12 cellular contexts compared by ENCODE assay signal in the genomic region with DNA sequence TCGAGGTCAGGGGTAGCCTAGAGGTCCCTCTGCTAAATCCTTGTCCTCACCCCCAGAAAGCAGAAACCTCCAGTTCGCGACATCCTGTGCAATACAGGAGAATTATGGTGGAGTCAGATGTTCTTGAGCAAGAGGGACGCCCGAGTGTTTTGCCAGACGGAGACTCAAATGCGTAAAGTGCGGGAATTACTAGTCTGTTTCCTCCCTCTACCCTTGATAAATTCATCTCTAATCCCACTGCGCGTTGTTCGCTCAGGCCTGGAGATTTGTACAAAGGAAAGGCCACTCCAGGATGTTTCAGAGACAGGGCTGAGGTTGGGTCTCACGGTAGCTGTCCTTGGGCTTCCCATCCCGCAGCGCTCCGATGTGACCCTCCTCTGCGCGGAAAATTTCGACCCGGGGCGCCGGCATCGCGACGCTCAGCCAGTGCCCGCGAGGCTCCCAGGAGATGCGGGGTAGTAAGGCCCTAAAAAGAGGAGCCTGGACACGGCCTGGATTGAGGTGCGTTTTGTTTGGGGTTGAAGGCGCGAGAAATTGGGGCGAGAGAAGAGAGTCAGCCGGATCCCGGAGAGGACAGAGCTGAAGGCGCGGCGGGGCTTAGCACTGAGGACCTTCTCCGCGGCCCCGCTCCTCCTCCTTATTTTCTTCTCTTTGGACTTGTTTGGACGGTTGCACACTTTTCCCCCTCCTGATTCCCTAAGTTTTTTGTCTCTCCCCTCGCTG. TPM values are rescaled to one million over a fixed set of nuclear protein-coding genes. Genes with fewer than 3 reads are reported as not detected.
DNase-seq lines count a peak whose midpoint lies in the region; ATAC-seq and TF ChIP-seq lines count a peak whose summit lies in the region.
"Had no signal": no experiment of that assay in that cellular context is flagged by ENCODE, and none has a peak within 500 bp of the region (broad histone marks: within the 10 kb centered on the region; RNA-seq: fewer than 3 reads in every experiment).

No MANE protein-coding gene starts in this region.

- H3K27me3 Mint-ChIP-seq in CD14-positive monocyte (ENCODE audit: low read depth in 3 of 3), result peaks cover 88 to 95% (median 95%) of the 10 kb centered on the region in 3 donors
- H3K27me3 Mint-ChIP-seq in naive B cell, result peaks cover 85 to 89% (median 88%) of the 10 kb centered on the region in 3 donors

- peak overlapping the region; percentile 60 to 95 for H3K4me3 Mint-ChIP-seq in CD14-positive monocyte
- peak overlapping the region; percentile 64 to 89 (median 80) for H3K4me3 Mint-ChIP-seq in naive B cell

- POLR2A ChIA-PET in HEK293 (lab: Yijun Ruan, JAX), result no interaction called here

- intact Hi-C loops in CD14-positive monocyte (cut with micrococcal nuclease), result no loop called here
- intact Hi-C loops in transverse colon (cut with DNase I; ENCODE audit: low total_unique reads), result no loop called here

- H3K36me3 Mint-ChIP-seq in CD14-positive monocyte, result peaks cover 14 to 22% of the 10 kb centered on the region in 2 donors
- H3K36me3 Mint-ChIP-seq in naive B cell, result peaks cover 18 to 41% of the 10 kb centered on the region in 2 donors

- H3K4me1 Mint-ChIP-seq in CD14-positive monocyte, result peaks cover 57% of the 10 kb centered on the region
- peaks cover 40 to 69% (median 55%) of the 10 kb centered on the region in 3 donors for H3K4me1 Mint-ChIP-seq in naive B cell

- peak overlapping the region; percentile 27 for H3K4me3 ChIP-seq in HEK293 (ENCODE audit: low read depth, low read length)
- H3K4me3 ChIP-seq in astrocyte of the cerebellum (ENCODE audit: low read depth, low read length), result peak overlapping the region; percentile 25
- peak overlapping the region in 1 of 4 donors; percentile 35 for H3K4me3 ChIP-seq in transverse colon

- TF ChIP-seq CTCF in CD14-positive monocyte (IDR thresholded peaks at IDR 0.05) (no peak), HEK293 (tag by site-specific recombination; IDR thresholded peaks at IDR 0.05) (no peak), astrocyte of the cerebellum (IDR thresholded peaks at IDR 0.05; ENCODE audit: low read depth, low read length, missing control alignments) (no peak), transverse colon (IDR thresholded peaks at IDR 0.05) (no peak)

- no peak for DNase-seq in CD14-positive monocyte (ENCODE audit: low spot score)
- no peak for DNase-seq in astrocyte of the cerebellum (ENCODE audit: low read depth)
- DNase-seq in naive B cell, result no peak
- DNase-seq in KG1 (lab: John Stamatoyannopoulos, UW), result no peak
- no peak for DNase-seq in cortex of kidney (lab: John Stamatoyannopoulos, UW)
- no peak for DNase-seq in transverse colon
- DNase-seq in putamen (ENCODE audit: low spot score), result no peak
- DNase-seq: effector memory CD4-positive, alpha-beta T cell; NCI-H1092 had no signal

- H3K27ac Mint-ChIP-seq in CD14-positive monocyte (no peak overlapping the region), naive B cell (peak overlapping the region in 1 of 6 donors; percentile 84)

- H3K4me1 ChIP-seq in HEK293 (ENCODE audit: control insufficient read depth, insufficient read depth, low read length) (peaks cover 3% of the 10 kb centered on the region; the same call in 1 of the 2 replicates), transverse colon (peaks cover 6 to 26% (median 11%) of the 10 kb centered on the region in 4 donors)

- TF ChIP-seq EP300 in transverse colon (IDR thresholded peaks at IDR 0.05; ENCODE audit: low read depth), result no peak

- CTCF ChIA-PET in HEK293 (lab: Yijun Ruan, JAX), result interaction anchor here (0.6 kb wide), 2 partner anchors 168 to 1175 kb away, joined by 3 to 4 read pairs; no protein-coding TSS in a partner anchor

- no peak overlapping the region for H3K27ac ChIP-seq in HEK293 (ENCODE audit: extremely low read depth, low read depth, low read length)
- no peak overlapping the region for H3K27ac ChIP-seq in transverse colon

- in situ Hi-C loops in astrocyte of the cerebellum (cut with HindIII; ENCODE audit: low sequenced_read_pairs) (no loop called here), transverse colon (cut with MboI; ENCODE audit: low pct_ligation_motif_present in 1 of 4, low pct_unique_long_range_greater_than_20kb in 1 of 4, low sequenced_read_pairs in 3 of 4) (no loop called here)

- TF ChIP-seq POLR2A in transverse colon (IDR thresholded peaks at IDR 0.05), result no peak

- no peak for ATAC-seq in naive B cell (ENCODE audit: low read depth in 2 of 2)

- H3K9me3 ChIP-seq in HEK293 (ENCODE audit: control insufficient read depth, insufficient read depth, low read depth, low read length) (no peaks in the 10 kb centered on the region), transverse colon (no peaks in the 10 kb centered on the region)

- H3K36me3 ChIP-seq in HEK293 (ENCODE audit: control insufficient read depth in 2 of 2, insufficient read depth in 1 of 2, low read length in 2 of 2), result no peaks in the 10 kb centered on the region
- H3K36me3 ChIP-seq in transverse colon, result no peaks in the 10 kb centered on the region

- WGBS in transverse colon (ENCODE audit: low coverage in 1 of 2), 2 donors, result 20 to 23% methylated on average over 20 to 42 of the region's 42 CpGs

- peaks cover 100% of the 10 kb centered on the region for H3K27me3 ChIP-seq in transverse colon

- H3K9me3 Mint-ChIP-seq in CD14-positive monocyte (peaks cover 6 to 55% (median 45%) of the 10 kb centered on the region in 7 donors), naive B cell (peaks cover 9 to 36% (median 15%) of the 10 kb centered on the region in 7 donors)

TF ChIP-seq in HEK293, 187 proteins besides CTCF, POLR2A, EP300 and RAD21:
- TF ChIP-seq ZNF211 (tag by site-specific recombination; IDR thresholded peaks at IDR 0.05; ENCODE audit: low read depth) (no peak), ZNF335 (tag by site-specific recombination; conservative IDR thresholded peaks at IDR 0.05) (peak; percentile 68), ZEB2 (tag by site-specific recombination; IDR thresholded peaks at IDR 0.05) (no peak), ZNF354C (tag by site-specific recombination; IDR thresholded peaks at IDR 0.05; ENCODE audit: borderline replicate concordance, low read depth) (no peak), HOXD13 (CRISPR knock-in tag; IDR thresholded peaks at IDR 0.05; ENCODE audit: borderline replicate concordance) (no peak), ZNF621 (tag by site-specific recombination; IDR thresholded peaks at IDR 0.05) (no peak)
- TF ChIP-seq, protein P1, sequence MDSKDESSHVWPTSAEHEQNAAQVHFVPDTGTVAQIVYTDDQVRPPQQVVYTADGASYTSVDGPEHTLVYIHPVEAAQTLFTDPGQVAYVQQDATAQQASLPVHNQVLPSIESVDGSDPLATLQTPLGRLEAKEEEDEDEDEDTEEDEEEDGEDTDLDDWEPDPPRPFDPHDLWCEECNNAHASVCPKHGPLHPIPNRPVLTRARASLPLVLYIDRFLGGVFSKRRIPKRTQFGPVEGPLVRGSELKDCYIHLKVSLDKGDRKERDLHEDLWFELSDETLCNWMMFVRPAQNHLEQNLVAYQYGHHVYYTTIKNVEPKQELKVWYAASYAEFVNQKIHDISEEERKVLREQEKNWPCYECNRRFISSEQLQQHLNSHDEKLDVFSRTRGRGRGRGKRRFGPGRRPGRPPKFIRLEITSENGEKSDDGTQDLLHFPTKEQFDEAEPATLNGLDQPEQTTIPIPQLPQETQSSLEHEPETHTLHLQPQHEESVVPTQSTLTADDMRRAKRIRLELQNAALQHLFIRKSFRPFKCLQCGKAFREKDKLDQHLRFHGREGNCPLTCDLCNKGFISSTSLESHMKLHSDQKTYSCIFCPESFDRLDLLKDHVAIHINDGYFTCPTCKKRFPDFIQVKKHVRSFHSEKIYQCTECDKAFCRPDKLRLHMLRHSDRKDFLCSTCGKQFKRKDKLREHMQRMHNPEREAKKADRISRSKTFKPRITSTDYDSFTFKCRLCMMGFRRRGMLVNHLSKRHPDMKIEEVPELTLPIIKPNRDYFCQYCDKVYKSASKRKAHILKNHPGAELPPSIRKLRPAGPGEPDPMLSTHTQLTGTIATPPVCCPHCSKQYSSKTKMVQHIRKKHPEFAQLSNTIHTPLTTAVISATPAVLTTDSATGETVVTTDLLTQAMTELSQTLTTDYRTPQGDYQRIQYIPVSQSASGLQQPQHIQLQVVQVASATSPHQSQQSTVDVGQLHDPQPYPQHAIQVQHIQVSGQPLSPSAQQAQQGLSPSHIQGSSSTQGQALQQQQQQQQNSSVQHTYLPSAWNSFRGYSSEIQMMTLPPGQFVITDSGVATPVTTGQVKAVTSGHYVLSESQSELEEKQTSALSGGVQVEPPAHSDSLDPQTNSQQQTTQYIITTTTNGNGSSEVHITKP (tag by site-specific recombination; IDR thresholded peaks at IDR 0.05), result peak; percentile 44; the same call in 1 of the 2 replicates
- TF ChIP-seq, protein P2, sequence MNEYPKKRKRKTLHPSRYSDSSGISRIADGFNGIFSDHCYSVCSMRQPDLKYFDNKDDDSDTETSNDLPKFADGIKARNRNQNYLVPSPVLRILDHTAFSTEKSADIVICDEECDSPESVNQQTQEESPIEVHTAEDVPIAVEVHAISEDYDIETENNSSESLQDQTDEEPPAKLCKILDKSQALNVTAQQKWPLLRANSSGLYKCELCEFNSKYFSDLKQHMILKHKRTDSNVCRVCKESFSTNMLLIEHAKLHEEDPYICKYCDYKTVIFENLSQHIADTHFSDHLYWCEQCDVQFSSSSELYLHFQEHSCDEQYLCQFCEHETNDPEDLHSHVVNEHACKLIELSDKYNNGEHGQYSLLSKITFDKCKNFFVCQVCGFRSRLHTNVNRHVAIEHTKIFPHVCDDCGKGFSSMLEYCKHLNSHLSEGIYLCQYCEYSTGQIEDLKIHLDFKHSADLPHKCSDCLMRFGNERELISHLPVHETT (tag by site-specific recombination; IDR thresholded peaks at IDR 0.05), result no peak
TF ChIP-seq in HEK293: peak in this region for 2.

RNA-seq across cellular contexts. Expression of a gene that starts 2.6 kb away (rescaled TPM):
- polyA plus RNA-seq in CD14-positive monocyte (not detected), naive B cell (ENCODE audit: low read depth in 6 of 6) (not detected)
- 1 to 10 TPM in 1 of 4 donors, under 1 TPM in 1, not detected in 2; 0.48 to 1.8 TPM for total RNA-seq in transverse colon
- total RNA-seq: activated CD8-positive, alpha-beta memory T cell treated with anti-CD3 and anti-CD28 coated beads for 36 hours; Daoy had no signal

RNA-seq across cellular contexts. Expression of a gene that starts 26.1 kb away (rescaled TPM):
- polyA plus RNA-seq in CD14-positive monocyte (10 to 100 TPM in 1 of 2 donors, 1 to 10 TPM in 1; 8.6 to 16.3 TPM), naive B cell (ENCODE audit: low read depth in 6 of 6) (10 to 100 TPM; 14.8 to 24.5 (median 19.6) TPM)
- under 1 TPM in 1 of 4 donors, not detected in 3; 0.32 TPM for total RNA-seq in transverse colon
- total RNA-seq: activated CD8-positive, alpha-beta memory T cell treated with anti-CD3 and anti-CD28 coated beads for 36 hours had no signal
